11 cellular contexts compared by ENCODE assay signal in the genomic region with DNA sequence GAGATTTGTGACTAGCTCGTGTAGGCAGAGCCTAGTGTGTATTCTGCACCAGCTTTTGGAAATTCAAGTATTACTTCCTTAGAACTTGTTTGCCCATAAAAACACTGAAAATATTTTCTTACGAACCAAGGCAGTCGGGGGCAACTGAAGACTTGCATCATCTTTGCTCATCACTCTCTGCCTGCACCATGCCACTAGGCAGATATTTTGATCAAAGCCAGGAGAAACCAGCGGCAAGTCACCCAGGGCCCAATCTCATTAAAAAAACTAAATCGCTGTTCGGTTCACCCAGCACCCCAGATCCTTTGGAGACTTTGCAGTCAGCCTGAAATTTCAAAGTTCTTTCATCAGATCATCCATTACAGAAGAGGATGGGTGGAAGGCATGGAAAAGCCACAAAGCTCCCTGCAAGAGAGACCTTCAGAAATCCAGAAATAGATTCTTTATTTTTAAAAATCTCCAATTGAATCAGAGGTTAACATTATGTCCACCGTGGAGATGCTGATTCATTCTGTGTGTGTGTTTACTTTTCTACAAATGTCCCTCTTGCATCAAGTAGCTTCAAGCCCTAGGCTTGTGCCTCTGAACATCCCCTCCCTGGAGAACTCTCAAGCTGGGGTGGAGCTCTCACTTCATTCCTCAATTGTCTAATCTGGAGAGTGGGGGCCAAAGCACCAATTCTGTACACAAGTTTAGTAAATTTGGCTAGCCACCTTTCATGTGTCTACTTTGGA.
DNase-seq lines count a peak whose midpoint lies in the region; TF ChIP-seq lines count a peak whose summit lies in the region.
"Had no signal": no experiment of that assay in that cellular context is flagged by ENCODE, and none has a peak within 500 bp of the region (broad histone marks: within the 10 kb centered on the region; RNA-seq: fewer than 3 reads in every experiment).

No MANE protein-coding gene starts in this region.

- H3K36me3 Mint-ChIP-seq in activated naive CD4-positive, alpha-beta T cell treated with anti-CD3 and anti-CD28 coated beads, Interleukin-2, amount 10 ng/mL, durations not matched to agents 7 days and 5 days, result peaks cover 93% of the 10 kb centered on the region
- H3K36me3 Mint-ChIP-seq in activated CD4-positive, alpha-beta memory T cell treated with anti-CD3 and anti-CD28 coated beads for 36 hours, result peaks cover 88% of the 10 kb centered on the region

- H3K4me3 ChIP-seq in fibroblast of villous mesenchyme (ENCODE audit: low read depth, low read length), result no peak overlapping the region
- H3K4me3 ChIP-seq in thymus (ENCODE audit: low read length), result peak overlapping the region; percentile 16
- H3K4me3 ChIP-seq: SJCRH30 had no signal

- peak overlapping the region; percentile 25 for H3K27ac ChIP-seq in thymus (ENCODE audit: low read depth)
- H3K27ac ChIP-seq: SJCRH30 had no signal

- peaks cover 66% of the 10 kb centered on the region for H3K4me1 ChIP-seq in thymus (ENCODE audit: control insufficient read depth, insufficient read depth, low read length)

- no peak for TF ChIP-seq CTCF in fibroblast of villous mesenchyme (IDR thresholded peaks at IDR 0.05; ENCODE audit: insufficient read depth, low read depth, low read length)

- POLR2A ChIA-PET in activated CD4-positive, alpha-beta memory T cell treated with anti-CD3 and anti-CD28 coated beads for 36 hours (lab: Charles Lee), result interaction anchor here (0.6 to 22.3 kb wide), 20 partner anchors 4 to 226 kb away, joined by 3 to 600 read pairs (median 4); no protein-coding TSS in a partner anchor

- peak overlapping the region; percentile 95 for H3K27ac Mint-ChIP-seq in activated naive CD4-positive, alpha-beta T cell treated with anti-CD3 and anti-CD28 coated beads, Interleukin-2, amount 10 ng/mL, durations not matched to agents 7 days and 5 days
- peak overlapping the region; percentile 96 for H3K27ac Mint-ChIP-seq in activated CD4-positive, alpha-beta memory T cell treated with anti-CD3 and anti-CD28 coated beads for 36 hours

- no peak for DNase-seq in activated naive CD4-positive, alpha-beta T cell treated with anti-CD3 and anti-CD28 coated beads, Interleukin-2, amount 10 ng/mL, durations not matched to agents 7 days and 5 days
- DNase-seq in activated naive CD4-positive, alpha-beta T cell (lab: John Stamatoyannopoulos, UW), result no peak
- no peak for DNase-seq in activated CD4-positive, alpha-beta memory T cell treated with anti-CD3 and anti-CD28 coated beads for 36 hours
- DNase-seq in fibroblast of villous mesenchyme (ENCODE audit: low read depth) (peak; percentile 72), AML-193 (lab: John Stamatoyannopoulos, UW) (no peak)
- no peak for DNase-seq in stimulated activated CD4-positive, alpha-beta T cell treated with anti-CD3 and anti-CD28 coated beads, Interleukin-4, amount 100 ng/mL, for 1 hour
- no peak for DNase-seq in activated CD4-positive, alpha-beta T cell treated with anti-CD3 and anti-CD28 coated beads, Interleukin-2, amount 50 U/mL, for 1 hour
- DNase-seq: activated gamma-delta T cell treated with Interleukin-2 at 50 U/mL for 16 hours, psoas muscle, SJCRH30 had no signal

- peak overlapping the region; percentile 96 for H3K4me3 Mint-ChIP-seq in activated naive CD4-positive, alpha-beta T cell treated with anti-CD3 and anti-CD28 coated beads, Interleukin-2, amount 10 ng/mL, durations not matched to agents 7 days and 5 days
- peak overlapping the region; percentile 77 for H3K4me3 Mint-ChIP-seq in activated CD4-positive, alpha-beta memory T cell treated with anti-CD3 and anti-CD28 coated beads for 36 hours

- H3K9me3 Mint-ChIP-seq in activated naive CD4-positive, alpha-beta T cell treated with anti-CD3 and anti-CD28 coated beads, Interleukin-2, amount 10 ng/mL, durations not matched to agents 7 days and 5 days, result no peaks in the 10 kb centered on the region
- H3K9me3 Mint-ChIP-seq in activated CD4-positive, alpha-beta memory T cell treated with anti-CD3 and anti-CD28 coated beads for 36 hours, result no peaks in the 10 kb centered on the region

- no peaks in the 10 kb centered on the region for H3K27me3 Mint-ChIP-seq in activated naive CD4-positive, alpha-beta T cell treated with anti-CD3 and anti-CD28 coated beads, Interleukin-2, amount 10 ng/mL, durations not matched to agents 7 days and 5 days
- no peaks in the 10 kb centered on the region for H3K27me3 Mint-ChIP-seq in activated CD4-positive, alpha-beta memory T cell treated with anti-CD3 and anti-CD28 coated beads for 36 hours

- no peaks in the 10 kb centered on the region for H3K27me3 ChIP-seq in thymus (ENCODE audit: control insufficient read depth, insufficient read depth)
- H3K27me3 ChIP-seq: SJCRH30 had no signal

- peaks cover 100% of the 10 kb centered on the region for H3K4me1 Mint-ChIP-seq in activated naive CD4-positive, alpha-beta T cell treated with anti-CD3 and anti-CD28 coated beads, Interleukin-2, amount 10 ng/mL, durations not matched to agents 7 days and 5 days
- H3K4me1 Mint-ChIP-seq in activated CD4-positive, alpha-beta memory T cell treated with anti-CD3 and anti-CD28 coated beads for 36 hours (ENCODE audit: low read depth), result peaks cover 92% of the 10 kb centered on the region

- CTCF ChIA-PET in activated naive CD4-positive, alpha-beta T cell treated with anti-CD3 and anti-CD28 coated beads, Interleukin-2, amount 10 ng/mL, durations not matched to agents 7 days and 5 days (lab: Charles Lee), result interaction anchor here (1.1 to 11.5 kb wide), 9 partner anchors 9 to 186 kb away, joined by 3 to 108 read pairs (median 4); no protein-coding TSS in a partner anchor
- CTCF ChIA-PET in activated CD4-positive, alpha-beta memory T cell treated with anti-CD3 and anti-CD28 coated beads for 36 hours (lab: Charles Lee), result interaction anchor here (0.6 to 20.7 kb wide), 15 partner anchors 7 to 337 kb away, joined by 3 to 264 read pairs (median 5); no protein-coding TSS in a partner anchor

- intact Hi-C loops in activated CD4-positive, alpha-beta memory T cell treated with anti-CD3 and anti-CD28 coated beads for 36 hours (cut with micrococcal nuclease), result loop anchor here (2.0 to 10.0 kb wide), 3 partner anchors 167 to 474 kb away; no protein-coding TSS in a partner anchor

- WGBS in thymus, result 78% methylated on average over 7 of the region's 7 CpGs

- peaks cover 35% of the 10 kb centered on the region for H3K36me3 ChIP-seq in thymus (ENCODE audit: control insufficient read depth, insufficient read depth)

- no peaks in the 10 kb centered on the region for H3K9me3 ChIP-seq in thymus (ENCODE audit: control insufficient read depth)
- H3K9me3 ChIP-seq: psoas muscle, SJCRH30 had no signal
